ENCODE assay signal across 23 cellular contexts in the genomic region with DNA sequence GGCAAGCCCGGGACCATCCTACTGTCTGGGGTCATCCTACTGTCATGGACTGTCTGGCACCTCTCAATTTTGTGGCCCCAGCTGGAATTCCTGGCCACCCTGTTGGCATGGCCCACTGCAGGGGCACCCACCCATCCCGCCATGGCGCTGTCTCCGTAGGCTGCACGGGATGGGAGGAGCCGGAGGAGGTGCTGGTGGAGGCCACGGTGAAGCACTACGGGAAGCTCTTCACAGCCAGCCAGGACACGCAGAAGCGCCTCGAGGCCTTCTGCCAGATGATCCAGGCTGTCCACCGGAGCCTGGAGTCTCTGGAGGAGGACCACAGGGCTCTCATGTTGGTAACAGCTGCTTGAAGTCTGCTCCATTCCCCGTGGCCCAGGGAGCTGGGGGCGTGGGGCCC. TPM values are rescaled to one million over a fixed set of nuclear protein-coding genes. Genes with fewer than 3 reads are reported as not detected.
A peak's percentile ranks its signal among the peaks of the same experiment; 100 is the strongest.
DNase-seq lines count a peak whose midpoint lies in the region; ATAC-seq and TF ChIP-seq lines count a peak whose summit lies in the region.
"Had no signal": no experiment of that assay in that cellular context is flagged by ENCODE, and none has a peak within 500 bp of the region (broad histone marks: within the 10 kb centered on the region; RNA-seq: fewer than 3 reads in every experiment).

No MANE protein-coding gene starts in this region.

- H3K36me3 ChIP-seq in psoas muscle (ENCODE audit: insufficient read depth in 1 of 2, low read depth in 1 of 2), result peaks cover 0 to 4% of the 10 kb centered on the region in 2 donors
- H3K36me3 ChIP-seq: adrenal gland, pancreas, spleen had no signal

- intact Hi-C loops in psoas muscle (cut with DNase I), result loop anchor here in 1 of 2 donors (5.0 kb wide), 1 partner anchor 59 kb away; no protein-coding TSS in a partner anchor

- peak; percentile 45 for DNase-seq in DMS 273 (lab: John Stamatoyannopoulos, UW; ENCODE audit: unreplicated experiment)
- no peak for DNase-seq in DMS 273 treated with DMSO at 0.1 percent for 48 hours (lab: John Stamatoyannopoulos, UW)
- DNase-seq in epithelial cell of esophagus (ENCODE audit: low read depth), result peak; percentile 58
- DNase-seq in psoas muscle, result no peak
- DNase-seq in NCI-H510A treated with DMSO at 0.1 percent for 48 hours (lab: John Stamatoyannopoulos, UW), result no peak
- DNase-seq in AG08395 (ENCODE audit: low spot score), result no peak
- DNase-seq in RWPE1 (ENCODE audit: low spot score), result no peak

- H3K27me3 ChIP-seq in psoas muscle (ENCODE audit: insufficient read depth in 3 of 3, low read length in 2 of 3), result no peaks in the 10 kb centered on the region
- H3K27me3 ChIP-seq: body of pancreas, pancreas had no signal

- POLR2A ChIA-PET in RWPE1 (lab: Yijun Ruan, JAX; ENCODE audit: low non-redundant PET), result interaction anchor here (0.9 kb wide), 1 partner anchor 61 kb away, joined by 3 read pairs; no protein-coding TSS in a partner anchor

- CTCF ChIA-PET in RWPE1 (lab: Yijun Ruan, JAX), result interaction anchor here (0.6 to 3.6 kb wide), 6 partner anchors 33 to 346 kb away, joined by 3 to 39 read pairs (median 3); no protein-coding TSS in a partner anchor

- no peak for TF ChIP-seq CTCF in epithelial cell of esophagus (IDR thresholded peaks at IDR 0.05; ENCODE audit: insufficient read depth, low read depth, low read length, missing control alignments)
- no peak for TF ChIP-seq CTCF in psoas muscle (IDR thresholded peaks at IDR 0.05)
- TF ChIP-seq CTCF in RWPE1 (conservative IDR thresholded peaks at IDR 0.05; ENCODE audit: low read depth), result no peak

- ATAC-seq in HG03354 (IDR thresholded peaks at IDR 0.05; ENCODE audit: poor library complexity, severe bottlenecking, unreplicated experiment) (peak; percentile 5), psoas muscle (peak in 2 of 4 donors; percentile 7 to 8)

- peaks cover 38% of the 10 kb centered on the region for H3K4me1 ChIP-seq in psoas muscle
- H3K4me1 ChIP-seq: adrenal gland, body of pancreas, pancreas had no signal

- H3K4me3 ChIP-seq in epithelial cell of esophagus (ENCODE audit: low read length) (no peak overlapping the region), psoas muscle (no peak overlapping the region)
- H3K4me3 ChIP-seq: adrenal gland, body of pancreas, mucosa of descending colon, pancreas had no signal

- peak overlapping the region; percentile 68 for H3K27ac ChIP-seq in psoas muscle
- H3K27ac ChIP-seq in RWPE1, result no peak overlapping the region
- H3K27ac ChIP-seq: 22Rv1, adrenal gland, body of pancreas, pancreas, spleen, VCaP had no signal

- 28 to 58% (median 40%) methylated on average over 14 of the region's 14 CpGs for WGBS in psoas muscle, 3 donors

- no peaks in the 10 kb centered on the region for H3K9me3 ChIP-seq in psoas muscle
- H3K9me3 ChIP-seq: adrenal gland, body of pancreas, mucosa of descending colon, pancreas, spleen had no signal

RNA-seq across cellular contexts. Expression of gene CCDC197, which starts 3.9 kb away (rescaled TPM):
- total RNA-seq in psoas muscle, result 1 to 10 TPM in 3 of 4 donors, under 1 TPM in 1; 0.71 to 3.9 (median 2.2) TPM
- polyA plus RNA-seq in psoas muscle, result under 1 TPM; 0.04 to 0.69 (median 0.61) TPM
- total RNA-seq: activated CD8-positive, alpha-beta T cell treated with anti-CD3 and anti-CD28 coated beads, Interleukin-2, amount 10 ng/mL, durations not matched to agents 7 days and 5 days; adrenal gland; body of pancreas; CD4-positive, alpha-beta T cell; HT-29; lung microvascular endothelial cell; mucosa of descending colon; pancreas; spleen; T-helper 2 cell treated with Interferon-gamma antibody and Interleukin-4, amounts not matched to agents 100 ng/mL and 5 ng/mL, for 36 hours; temporal lobe had no signal
- polyA plus RNA-seq: adrenal gland, esophagus, neural cell, pancreas, spleen had no signal

RNA-seq across cellular contexts. Expression of gene ASB2, which starts 24.6 kb away (rescaled TPM):
- 100 to 1,000 TPM; 148 to 443 (median 252) TPM for total RNA-seq in psoas muscle
- 100 to 1,000 TPM in 2 of 3 donors, 10 to 100 TPM in 1; 41.2 to 460 (median 217) TPM for polyA plus RNA-seq in psoas muscle
- total RNA-seq: lung microvascular endothelial cell, temporal lobe had no signal

RNA-seq across cellular contexts. Expression of gene OTUB2, which starts 25.2 kb away (rescaled TPM):
- total RNA-seq in psoas muscle, result under 1 TPM; 0.06 to 0.15 (median 0.10) TPM
- polyA plus RNA-seq in psoas muscle, result under 1 TPM; 0.04 to 0.96 (median 0.09) TPM
- total RNA-seq: CD4-positive, alpha-beta T cell had no signal

Comparison
In these comparisons a context has a peak if more than half of its experiments do, and no peak if none do; other contexts are left out.
1. DNase-seq: peak in DMS 273 (single experiment) and epithelial cell of esophagus (single experiment); none in DMS 273 treated with DMSO at 0.1 percent for 48 hours (single experiment), psoas muscle (0 of 2), NCI-H510A treated with DMSO at 0.1 percent for 48 hours (single experiment), AG08395 (single experiment) and RWPE1 (single experiment).